Comparison of ENCODE assay signal across 14 cellular contexts in the genomic region with DNA sequence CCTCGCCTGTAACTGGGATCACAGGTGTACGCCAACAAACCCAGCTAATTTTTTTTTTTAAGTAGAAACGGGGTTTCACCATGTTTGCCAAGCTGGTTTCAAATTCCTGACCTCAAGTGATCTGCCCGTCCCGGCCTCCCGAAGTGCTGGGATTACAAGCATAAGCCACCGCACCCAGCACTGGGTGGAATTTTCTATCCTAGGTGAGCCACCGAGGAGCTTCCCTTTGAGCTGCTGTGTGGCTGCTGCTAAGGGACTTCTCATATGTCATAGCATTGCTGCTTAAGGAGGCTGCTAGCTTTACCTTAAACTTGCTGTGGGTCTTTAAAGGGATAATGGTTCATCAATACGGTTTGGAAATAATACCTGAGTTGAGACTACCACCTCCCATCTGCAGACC. TPM values are rescaled to one million over a fixed set of nuclear protein-coding genes. Genes with fewer than 3 reads are reported as not detected.
A peak's percentile ranks its signal among the peaks of the same experiment; 100 is the strongest.
DNase-seq lines count a peak whose midpoint lies in the region; ATAC-seq and TF ChIP-seq lines count a peak whose summit lies in the region.
"Had no signal": no experiment of that assay in that cellular context is flagged by ENCODE, and none has a peak within 500 bp of the region (broad histone marks: within the 10 kb centered on the region; RNA-seq: fewer than 3 reads in every experiment).

No MANE protein-coding gene starts in this region.

- peaks cover 4% of the 10 kb centered on the region for H3K9me3 Mint-ChIP-seq in neural crest cell
- peaks cover 11% of the 10 kb centered on the region for H3K9me3 Mint-ChIP-seq in activated naive CD8-positive, alpha-beta T cell treated with anti-CD3 and anti-CD28 coated beads, Interleukin-2, amount 50 U/mL, for 24 hours

- DNase-seq in NCI-H82 (lab: John Stamatoyannopoulos, UW) (peak; percentile 89), neural crest cell (ENCODE audit: low read depth, low spot score) (no peak), NCI-H2029 treated with DMSO at 0.1 percent for 48 hours (lab: John Stamatoyannopoulos, UW) (no peak), AG08396 (ENCODE audit: low spot score) (no peak), suprapubic skin (ENCODE audit: low spot score in 2 of 2) (no peak)
- no peak for DNase-seq in activated naive CD8-positive, alpha-beta T cell treated with anti-CD3 and anti-CD28 coated beads, Interleukin-2, amount 50 U/mL, for 24 hours
- DNase-seq: CD8-positive, alpha-beta T cell; COR-L47; DMS153; DND-41; GF-D8 had no signal

- peaks cover 4% of the 10 kb centered on the region for H3K36me3 Mint-ChIP-seq in neural crest cell (ENCODE audit: low read depth)
- H3K36me3 Mint-ChIP-seq in activated naive CD8-positive, alpha-beta T cell treated with anti-CD3 and anti-CD28 coated beads, Interleukin-2, amount 50 U/mL, for 24 hours (ENCODE audit: low read depth): no peaks in the 10 kb centered on the region
- H3K36me3 Mint-ChIP-seq: CD8-positive, alpha-beta T cell had no signal

- peaks cover 70% of the 10 kb centered on the region for H3K27me3 ChIP-seq in suprapubic skin

- peaks cover 19% of the 10 kb centered on the region for H3K4me1 ChIP-seq in suprapubic skin

- TF ChIP-seq CTCF in neural crest cell (conservative IDR thresholded peaks at IDR 0.05): no peak
- TF ChIP-seq CTCF in suprapubic skin (IDR thresholded peaks at IDR 0.05): no peak

- peak overlapping the region; percentile 39 for H3K4me3 Mint-ChIP-seq in neural crest cell
- no peak overlapping the region for H3K4me3 Mint-ChIP-seq in activated naive CD8-positive, alpha-beta T cell treated with anti-CD3 and anti-CD28 coated beads, Interleukin-2, amount 50 U/mL, for 24 hours
- H3K4me3 Mint-ChIP-seq: CD8-positive, alpha-beta T cell had no signal

- no peaks in the 10 kb centered on the region for H3K36me3 ChIP-seq in suprapubic skin

- H3K9me3 ChIP-seq in suprapubic skin: no peaks in the 10 kb centered on the region

- peaks cover 56% of the 10 kb centered on the region for H3K27me3 Mint-ChIP-seq in neural crest cell (ENCODE audit: low read depth)
- H3K27me3 Mint-ChIP-seq in activated naive CD8-positive, alpha-beta T cell treated with anti-CD3 and anti-CD28 coated beads, Interleukin-2, amount 50 U/mL, for 24 hours: peaks cover 70% of the 10 kb centered on the region

- H3K4me3 ChIP-seq in suprapubic skin: no peak overlapping the region

- H3K27ac Mint-ChIP-seq in neural crest cell (ENCODE audit: unreplicated experiment): no peak overlapping the region
- H3K27ac Mint-ChIP-seq in activated naive CD8-positive, alpha-beta T cell treated with anti-CD3 and anti-CD28 coated beads, Interleukin-2, amount 50 U/mL, for 24 hours: no peak overlapping the region
- H3K27ac Mint-ChIP-seq: CD14-positive monocyte; CD8-positive, alpha-beta T cell had no signal

- peaks cover 34% of the 10 kb centered on the region for H3K4me1 Mint-ChIP-seq in neural crest cell
- peaks cover 10% of the 10 kb centered on the region for H3K4me1 Mint-ChIP-seq in activated naive CD8-positive, alpha-beta T cell treated with anti-CD3 and anti-CD28 coated beads, Interleukin-2, amount 50 U/mL, for 24 hours

- no peak for TF ChIP-seq EP300 in suprapubic skin (IDR thresholded peaks at IDR 0.05)

- H3K27ac ChIP-seq in cingulate gyrus (ENCODE audit: low read depth, low read length) (peak overlapping the region; percentile 31), suprapubic skin (no peak overlapping the region)
- H3K27ac ChIP-seq: HL-60 had no signal

- TF ChIP-seq POLR2A in suprapubic skin (IDR thresholded peaks at IDR 0.05): no peak

- WGBS in suprapubic skin: 75% methylated on average over 9 of the region's 9 CpGs

- no peak for ATAC-seq in activated naive CD8-positive, alpha-beta T cell treated with anti-CD3 and anti-CD28 coated beads, Interleukin-2, amount 50 U/mL, for 24 hours
- ATAC-seq: CD8-positive, alpha-beta T cell had no signal

RNA-seq across cellular contexts. Expression of gene AMER2, which starts 2.9 kb away (rescaled TPM):
- total RNA-seq in neural crest cell: 3.9 and 4.1 TPM in 2 replicates
- total RNA-seq in suprapubic skin: under 1 TPM in 3 of 4 donors, not detected in 1; 0.05 to 0.32 (median 0.13) TPM
- total RNA-seq: CD8-positive, alpha-beta T cell had no signal
